ENCODE assay signal across 2 cellular contexts in genomic region chr10:14244147-14244546, GRCh38.
TF ChIP-seq lines count a peak whose summit lies in the region.

No MANE protein-coding gene starts in this region.

TF ChIP-seq in IMR-90, 13 proteins besides CTCF, POLR2A, EP300 and RAD21 (continued from another document):
- TF ChIP-seq MXI1 (IDR thresholded peaks at IDR 0.05; ENCODE audit: borderline replicate concordance, low read depth, low read length) (no peak), RFX5 (IDR thresholded peaks at IDR 0.05; ENCODE audit: low read depth, low read length) (no peak), FOS (IDR thresholded peaks at IDR 0.05; ENCODE audit: low read depth, low read length) (no peak), CEBPB (IDR thresholded peaks at IDR 0.05; ENCODE audit: low read depth, low read length) (no peak), RCOR1 (IDR thresholded peaks at IDR 0.05; ENCODE audit: insufficient replicate concordance, low read length) (no peak)

TF ChIP-seq in K562, 482 proteins besides CTCF, POLR2A, EP300 and RAD21 (continued from another document):
- TF ChIP-seq, protein P1, sequence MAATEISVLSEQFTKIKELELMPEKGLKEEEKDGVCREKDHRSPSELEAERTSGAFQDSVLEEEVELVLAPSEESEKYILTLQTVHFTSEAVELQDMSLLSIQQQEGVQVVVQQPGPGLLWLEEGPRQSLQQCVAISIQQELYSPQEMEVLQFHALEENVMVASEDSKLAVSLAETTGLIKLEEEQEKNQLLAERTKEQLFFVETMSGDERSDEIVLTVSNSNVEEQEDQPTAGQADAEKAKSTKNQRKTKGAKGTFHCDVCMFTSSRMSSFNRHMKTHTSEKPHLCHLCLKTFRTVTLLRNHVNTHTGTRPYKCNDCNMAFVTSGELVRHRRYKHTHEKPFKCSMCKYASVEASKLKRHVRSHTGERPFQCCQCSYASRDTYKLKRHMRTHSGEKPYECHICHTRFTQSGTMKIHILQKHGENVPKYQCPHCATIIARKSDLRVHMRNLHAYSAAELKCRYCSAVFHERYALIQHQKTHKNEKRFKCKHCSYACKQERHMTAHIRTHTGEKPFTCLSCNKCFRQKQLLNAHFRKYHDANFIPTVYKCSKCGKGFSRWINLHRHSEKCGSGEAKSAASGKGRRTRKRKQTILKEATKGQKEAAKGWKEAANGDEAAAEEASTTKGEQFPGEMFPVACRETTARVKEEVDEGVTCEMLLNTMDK (IDR thresholded peaks at IDR 0.05; ENCODE audit: borderline replicate concordance, insufficient read depth, low read depth, low read length, poor library complexity, severe bottlenecking), result peak; percentile 61
